Comparison of ENCODE assay signal across 7 cellular contexts in the genomic region with DNA sequence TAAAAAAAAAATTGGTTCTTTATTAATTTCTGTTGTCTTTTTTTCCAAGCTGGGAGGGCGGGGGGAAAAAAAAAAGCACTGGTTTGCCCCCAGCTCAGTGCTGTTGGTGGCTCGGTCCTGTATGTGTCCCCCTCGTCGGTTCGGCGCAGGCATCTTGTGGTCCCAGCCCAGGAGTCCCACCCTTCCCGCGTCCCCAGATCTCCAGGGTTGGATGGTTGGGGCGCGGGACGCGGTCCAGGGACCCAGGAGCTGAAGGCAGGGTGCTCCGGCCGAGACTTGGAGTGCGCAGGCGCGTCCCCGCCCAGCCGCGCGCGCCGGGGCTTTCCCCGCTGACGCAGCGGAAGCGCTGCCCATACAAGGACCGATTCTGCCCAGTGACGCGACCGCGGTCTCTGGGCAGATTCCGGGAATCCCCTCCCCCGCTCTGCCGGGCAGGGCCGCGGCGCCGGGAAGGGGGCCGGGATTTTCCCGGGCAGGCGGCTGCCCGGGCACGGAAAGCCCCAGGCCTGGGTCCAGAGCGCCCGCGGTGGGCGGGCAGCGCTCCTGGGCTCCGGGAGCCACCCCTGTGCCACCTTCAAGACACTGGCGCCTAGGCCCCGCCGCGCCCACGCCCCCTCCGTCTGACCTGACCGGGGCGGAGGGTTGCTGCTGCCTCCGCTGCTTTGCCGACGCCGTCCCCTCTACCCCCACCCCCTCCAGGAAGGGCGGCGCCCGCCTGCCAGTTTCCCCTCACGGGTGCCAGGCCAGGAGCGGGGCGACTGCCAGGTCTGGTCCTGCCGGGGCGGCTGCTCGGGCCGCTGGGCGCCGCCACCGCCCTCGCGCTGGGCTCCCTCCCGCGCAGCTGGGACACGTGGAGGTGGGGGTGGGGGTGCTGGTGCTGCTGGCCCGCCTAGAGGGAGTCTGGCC.
A peak's percentile ranks its signal among the peaks of the same experiment; 100 is the strongest.
DNase-seq lines count a peak whose midpoint lies in the region; ATAC-seq and TF ChIP-seq lines count a peak whose summit lies in the region.

No MANE protein-coding gene starts in this region.

- DNase-seq in NCI-H345 treated with DMSO at 0.1 percent for 48 hours (lab: John Stamatoyannopoulos, UW; ENCODE audit: unreplicated experiment) (peak; percentile 16), choroid plexus epithelial cell (ENCODE audit: low read depth) (peak; percentile 96)
- peak; percentile 93 to 97 for DNase-seq in activated CD4-positive, alpha-beta T cell treated with anti-CD3 and anti-CD28 coated beads for 4 hours
- DNase-seq in stimulated activated CD4-positive, alpha-beta T cell treated with anti-CD3 and anti-CD28 coated beads, Interleukin-1b, Interleukin-23, amount 100 ng/mL, for 24 hours (ENCODE audit: low read depth in 4 of 4, low spot score in 1 of 4): peak in 3 of 4 experiments; percentile 83 to 90 (median 89)

- peak overlapping the region; percentile 98 for H3K27ac ChIP-seq in layer of hippocampus (ENCODE audit: low read depth, low read length)

- H3K4me3 ChIP-seq in choroid plexus epithelial cell (ENCODE audit: low read depth, low read length): peak overlapping the region; percentile 100

- no peak for TF ChIP-seq CTCF in choroid plexus epithelial cell (conservative IDR thresholded peaks at IDR 0.05; ENCODE audit: low read depth, low read length)

- ATAC-seq in GM18502 (IDR thresholded peaks at IDR 0.05; ENCODE audit: poor library complexity, unreplicated experiment) (peak; percentile 33), HG03159 (IDR thresholded peaks at IDR 0.05; ENCODE audit: unreplicated experiment) (peak; percentile 29)

- H3K27me3 ChIP-seq in layer of hippocampus (ENCODE audit: control insufficient read depth, insufficient read depth, low read length): no peaks in the 10 kb centered on the region

Comparison
In these comparisons a context has a peak if more than half of its experiments do, and no peak if none do; other contexts are left out.
1. Peak in every context shown above with its lines: DNase-seq, ATAC-seq, H3K4me3 ChIP-seq and H3K27ac ChIP-seq.
2. DNase-seq: peak in every context shown above with its lines; median percentile 96 in choroid plexus epithelial cell; 95 in activated CD4-positive, alpha-beta T cell treated with anti-CD3 and anti-CD28 coated beads for 4 hours; 89 in stimulated activated CD4-positive, alpha-beta T cell treated with anti-CD3 and anti-CD28 coated beads, Interleukin-1b, Interleukin-23, amount 100 ng/mL, for 24 hours; 16 in NCI-H345 treated with DMSO at 0.1 percent for 48 hours.